2 cellular contexts compared by ENCODE assay signal in the genomic region with DNA sequence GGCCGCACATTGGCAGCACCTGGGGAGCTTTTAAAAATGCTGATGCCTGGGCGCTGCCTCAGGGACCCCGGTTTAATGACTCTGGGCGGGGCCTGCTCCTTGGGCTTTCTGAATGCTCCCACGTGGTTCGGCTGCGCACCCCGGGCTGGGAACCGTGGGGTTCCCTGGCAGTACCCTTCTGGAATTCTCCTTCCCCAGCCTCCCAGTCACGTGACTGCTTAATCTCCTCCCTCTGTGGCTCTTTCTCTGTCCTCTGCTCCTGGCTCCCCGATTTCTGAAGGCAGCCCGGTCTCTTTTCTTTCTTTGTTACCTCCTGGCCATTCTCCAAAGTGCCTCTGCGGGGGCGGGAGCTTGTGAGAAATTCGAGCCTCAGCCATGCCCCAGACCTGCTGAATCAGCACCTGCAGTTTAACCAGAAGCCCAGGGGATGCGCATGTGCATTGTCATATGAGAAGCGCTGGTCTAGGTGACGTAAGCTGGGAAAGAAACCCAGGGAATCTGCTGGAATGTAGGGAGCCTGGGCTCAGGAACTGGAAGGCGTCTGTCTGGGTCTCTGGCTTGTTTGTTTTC.
TF ChIP-seq lines count a peak whose summit lies in the region.

No MANE protein-coding gene starts in this region.

TF ChIP-seq in A549, 52 proteins besides CTCF, POLR2A, EP300 and RAD21 (continued from another document):
- TF ChIP-seq MAFK (IDR thresholded peaks at IDR 0.05; ENCODE audit: partially characterized antibody) = peak; percentile 68

TF ChIP-seq in HepG2, 621 proteins besides CTCF, POLR2A, EP300 and RAD21:
- no peak for TF ChIP-seq ZNF598 (CRISPR knock-in tag; IDR thresholded peaks at IDR 0.05; ENCODE audit: borderline replicate concordance)
- TF ChIP-seq MAFK (conservative IDR thresholded peaks at IDR 0.05 in 1 of 2, IDR thresholded peaks at IDR 0.05 in 1 of 2; ENCODE audit: low read length in 2 of 2) = peak; percentile 22 to 26; a peak in 2 of 4 replicates
- TF ChIP-seq, protein P1, sequence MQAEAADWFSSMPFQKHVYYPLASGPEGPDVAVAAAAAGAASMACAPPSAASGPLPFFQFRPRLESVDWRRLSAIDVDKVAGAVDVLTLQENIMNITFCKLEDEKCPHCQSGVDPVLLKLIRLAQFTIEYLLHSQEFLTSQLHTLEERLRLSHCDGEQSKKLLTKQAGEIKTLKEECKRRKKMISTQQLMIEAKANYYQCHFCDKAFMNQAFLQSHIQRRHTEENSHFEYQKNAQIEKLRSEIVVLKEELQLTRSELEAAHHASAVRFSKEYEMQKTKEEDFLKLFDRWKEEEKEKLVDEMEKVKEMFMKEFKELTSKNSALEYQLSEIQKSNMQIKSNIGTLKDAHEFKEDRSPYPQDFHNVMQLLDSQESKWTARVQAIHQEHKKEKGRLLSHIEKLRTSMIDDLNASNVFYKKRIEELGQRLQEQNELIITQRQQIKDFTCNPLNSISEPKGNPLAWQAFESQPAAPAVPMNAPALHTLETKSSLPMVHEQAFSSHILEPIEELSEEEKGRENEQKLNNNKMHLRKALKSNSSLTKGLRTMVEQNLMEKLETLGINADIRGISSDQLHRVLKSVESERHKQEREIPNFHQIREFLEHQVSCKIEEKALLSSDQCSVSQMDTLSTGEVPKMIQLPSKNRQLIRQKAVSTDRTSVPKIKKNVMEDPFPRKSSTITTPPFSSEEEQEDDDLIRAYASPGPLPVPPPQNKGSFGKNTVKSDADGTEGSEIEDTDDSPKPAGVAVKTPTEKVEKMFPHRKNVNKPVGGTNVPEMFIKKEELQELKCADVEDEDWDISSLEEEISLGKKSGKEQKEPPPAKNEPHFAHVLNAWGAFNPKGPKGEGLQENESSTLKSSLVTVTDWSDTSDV (CRISPR knock-in tag; IDR thresholded peaks at IDR 0.05) = no peak
- TF ChIP-seq, protein P2, sequence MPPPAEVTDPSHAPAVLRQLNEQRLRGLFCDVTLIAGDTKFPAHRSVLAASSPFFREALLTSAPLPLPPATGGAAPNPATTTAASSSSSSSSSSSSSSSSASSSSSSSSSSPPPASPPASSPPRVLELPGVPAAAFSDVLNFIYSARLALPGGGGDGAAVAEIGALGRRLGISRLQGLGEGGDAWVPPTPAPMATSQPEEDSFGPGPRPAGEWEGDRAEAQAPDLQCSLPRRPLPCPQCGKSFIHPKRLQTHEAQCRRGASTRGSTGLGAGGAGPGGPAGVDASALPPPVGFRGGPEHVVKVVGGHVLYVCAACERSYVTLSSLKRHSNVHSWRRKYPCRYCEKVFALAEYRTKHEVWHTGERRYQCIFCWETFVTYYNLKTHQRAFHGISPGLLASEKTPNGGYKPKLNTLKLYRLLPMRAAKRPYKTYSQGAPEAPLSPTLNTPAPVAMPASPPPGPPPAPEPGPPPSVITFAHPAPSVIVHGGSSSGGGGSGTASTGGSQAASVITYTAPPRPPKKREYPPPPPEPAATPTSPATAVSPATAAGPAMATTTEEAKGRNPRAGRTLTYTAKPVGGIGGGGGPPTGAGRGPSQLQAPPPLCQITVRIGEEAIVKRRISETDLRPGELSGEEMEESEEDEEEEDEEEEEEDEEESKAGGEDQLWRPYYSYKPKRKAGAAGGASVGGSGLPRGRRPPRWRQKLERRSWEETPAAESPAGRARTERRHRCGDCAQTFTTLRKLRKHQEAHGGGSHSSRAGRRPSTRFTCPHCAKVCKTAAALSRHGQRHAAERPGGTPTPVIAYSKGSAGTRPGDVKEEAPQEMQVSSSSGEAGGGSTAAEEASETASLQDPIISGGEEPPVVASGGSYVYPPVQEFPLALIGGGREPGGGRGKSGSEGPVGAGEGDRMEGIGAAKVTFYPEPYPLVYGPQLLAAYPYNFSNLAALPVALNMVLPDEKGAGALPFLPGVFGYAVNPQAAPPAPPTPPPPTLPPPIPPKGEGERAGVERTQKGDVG (CRISPR knock-in tag; IDR thresholded peaks at IDR 0.05; ENCODE audit: borderline replicate concordance) = no peak
- no peak for TF ChIP-seq ZBTB1 (CRISPR knock-in tag; IDR thresholded peaks at IDR 0.05; ENCODE audit: borderline replicate concordance)
- TF ChIP-seq PHF8 (CRISPR knock-in tag; IDR thresholded peaks at IDR 0.05) = no peak
- TF ChIP-seq ZNF781 (CRISPR knock-in tag; IDR thresholded peaks at IDR 0.05; ENCODE audit: borderline replicate concordance, not compliant biosample characterization) = no peak
